ENCODE assay signal across 1 cellular context in genomic region chr5:55406292-55406691, GRCh38.
TF ChIP-seq lines count a peak whose summit lies in the region.

No MANE protein-coding gene starts in this region.

TF ChIP-seq in GM23338, 12 proteins besides CTCF, POLR2A, EP300 and RAD21 (continued from another document):
- no peak for TF ChIP-seq ZNF462 (CRISPR knock-in tag; IDR thresholded peaks at IDR 0.05)
- no peak for TF ChIP-seq EZH2phosphoT487 (IDR thresholded peaks at IDR 0.05; ENCODE audit: unreplicated experiment)
- no peak for TF ChIP-seq POLR2AphosphoS5 (IDR thresholded peaks at IDR 0.05; ENCODE audit: low read depth)
